In the genomic region with DNA sequence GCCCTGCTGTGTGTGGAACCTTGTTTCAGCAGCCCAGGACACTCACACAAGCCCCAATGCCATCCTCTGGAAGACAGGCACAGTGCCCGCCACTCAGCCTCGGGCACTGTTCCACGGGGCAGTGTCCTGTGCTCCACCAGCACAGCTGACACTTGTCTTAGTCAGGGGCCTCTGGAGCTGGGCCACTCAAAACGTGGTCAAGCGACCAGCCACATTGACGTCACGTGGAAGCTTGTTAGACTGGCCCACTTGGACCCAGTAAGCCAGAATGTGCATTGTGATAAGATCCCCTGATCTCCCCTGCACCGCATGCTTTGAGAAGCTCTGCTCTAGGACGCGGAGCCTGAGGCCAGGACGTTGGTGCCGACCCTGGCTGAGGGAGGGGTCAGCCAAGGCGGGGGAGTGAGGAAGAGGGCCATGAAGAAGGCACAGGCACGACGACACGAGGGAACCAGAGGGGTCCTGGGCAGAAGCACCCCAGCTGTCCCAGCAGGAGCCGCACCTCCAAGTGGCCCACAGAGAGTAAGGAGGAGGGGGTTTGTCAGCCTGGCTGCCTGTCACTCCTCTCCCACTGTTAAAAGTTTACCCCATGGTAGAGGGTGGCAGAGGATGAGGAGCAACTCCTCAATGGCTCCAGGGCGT, we compare ENCODE assay signal across 21 cellular contexts.
DNase-seq lines count a peak whose midpoint lies in the region; ATAC-seq and TF ChIP-seq lines count a peak whose summit lies in the region.
"Had no signal": no experiment of that assay in that cellular context is flagged by ENCODE, and none has a peak within 500 bp of the region (broad histone marks: within the 10 kb centered on the region; RNA-seq: fewer than 3 reads in every experiment).

No MANE protein-coding gene starts in this region.

- no peak overlapping the region for H3K27ac ChIP-seq in neuronal stem cell (replicated peaks; ENCODE audit: low read length)
- H3K27ac ChIP-seq: RWPE1, WERI-Rb-1 had no signal

- no peak overlapping the region for H2BK120ac ChIP-seq in neuronal stem cell (ENCODE audit: low read depth, low read length)

- H3K4me3 Mint-ChIP-seq in stimulated activated naive CD8-positive, alpha-beta T cell treated with anti-CD3 and anti-CD28 coated beads, Interleukin-15, amount 100 ng/mL, for 72 hours = peak overlapping the region in 1 of 2 donors; percentile 42
- H3K4me3 Mint-ChIP-seq in chondrocyte (ENCODE audit: unreplicated experiment) (no peak overlapping the region), glutamatergic neuron (ENCODE audit: unreplicated experiment) (no peak overlapping the region)
- H3K4me3 Mint-ChIP-seq: CD14-positive monocyte, naive B cell had no signal

- H3K27me3 Mint-ChIP-seq in stimulated activated naive CD8-positive, alpha-beta T cell treated with anti-CD3 and anti-CD28 coated beads, Interleukin-15, amount 100 ng/mL, for 72 hours = peaks cover 52% of the 10 kb centered on the region
- H3K27me3 Mint-ChIP-seq in chondrocyte (ENCODE audit: low read depth) (no peaks in the 10 kb centered on the region), glutamatergic neuron (ENCODE audit: unreplicated experiment) (no peaks in the 10 kb centered on the region)

- no peak overlapping the region for H2BK12ac ChIP-seq in neuronal stem cell (ENCODE audit: low read length)

- H2BK15ac ChIP-seq in neuronal stem cell (ENCODE audit: low read length) = peak overlapping the region; percentile 16

- H3K9ac ChIP-seq in neuronal stem cell (ENCODE audit: low read depth, low read length, poor library complexity) = peak overlapping the region; percentile 22
- H3K9ac ChIP-seq: SK-N-SH had no signal

- H3K18ac ChIP-seq in neuronal stem cell (ENCODE audit: low read length) = peak overlapping the region; percentile 69

- TF ChIP-seq CTCF in chondrocyte (IDR thresholded peaks at IDR 0.05) (no peak), glutamatergic neuron (IDR thresholded peaks at IDR 0.05; ENCODE audit: partially characterized antibody, unreplicated experiment) (no peak)

- H2AK5ac ChIP-seq in neuronal stem cell (ENCODE audit: low read depth, low read length) = peak overlapping the region; percentile 20

- H3K36me3 ChIP-seq in neuronal stem cell (replicated peaks in 1 of 2; ENCODE audit: control insufficient read depth in 2 of 2, insufficient read depth in 2 of 2, low read length in 2 of 2) = no peaks in the 10 kb centered on the region
- H3K36me3 ChIP-seq: WERI-Rb-1 had no signal

- no peak for DNase-seq in stimulated activated naive CD8-positive, alpha-beta T cell treated with anti-CD3 and anti-CD28 coated beads, Interleukin-15, amount 100 ng/mL, for 72 hours
- no peak for DNase-seq in stimulated activated naive CD8-positive, alpha-beta T cell treated with anti-CD3 and anti-CD28 coated beads, Interleukin-15, Interleukin-2, amounts not matched to agents 100 U/mL and 50 U/mL, for 24 hours
- DNase-seq in chondrocyte (ENCODE audit: low spot score) (peak; percentile 64), neuronal stem cell (ENCODE audit: low spot score) (no peak), glutamatergic neuron (no peak), dedifferentiated amniotic fluid mesenchymal stem cell (ENCODE audit: extremely low spot score) (no peak)
- DNase-seq: activated CD4-positive, alpha-beta T cell treated with anti-CD3 and anti-CD28 coated beads, Interleukin-2, amount 50 U/mL, for 4 hours; anterior cingulate cortex; caudate nucleus; mesendoderm; naive B cell; NCI-H2081; NCI-H226; NCI-H774; occipital lobe; SK-N-SH; WERI-Rb-1 had no signal

- no peak overlapping the region for H2BK5ac ChIP-seq in neuronal stem cell (ENCODE audit: low read length)

- H2AFZ ChIP-seq in neuronal stem cell (ENCODE audit: low read length) = no peak overlapping the region

- peaks cover 0 to 2% of the 10 kb centered on the region in 2 donors for H3K4me1 ChIP-seq in neuronal stem cell (ENCODE audit: control insufficient read depth in 2 of 2, insufficient read depth in 1 of 2, low read depth in 1 of 2, low read length in 2 of 2)

- H3K4me2 ChIP-seq in neuronal stem cell (ENCODE audit: insufficient read depth, low read length, poor library complexity, severe bottlenecking) = no peak overlapping the region
- H3K4me2 ChIP-seq: SK-N-SH had no signal

- WGBS in neuronal stem cell (ENCODE audit: extremely low coverage in 2 of 2, insufficient read length in 2 of 2, insufficient replicate concordance in 1 of 2), 2 donors = no CpG with 5 or more reads among the region's 18 CpGs

- peak overlapping the region; percentile 45 for H4K91ac ChIP-seq in neuronal stem cell (ENCODE audit: low read depth, low read length, poor library complexity)

- H3K14ac ChIP-seq in neuronal stem cell (ENCODE audit: low read length) = peak overlapping the region; percentile 91

- H3K23ac ChIP-seq in neuronal stem cell (ENCODE audit: low read depth, low read length, poor library complexity) = no peak overlapping the region

- peaks cover 21% of the 10 kb centered on the region for H3K4me1 Mint-ChIP-seq in stimulated activated naive CD8-positive, alpha-beta T cell treated with anti-CD3 and anti-CD28 coated beads, Interleukin-15, amount 100 ng/mL, for 72 hours
- peaks cover 13% of the 10 kb centered on the region for H3K4me1 Mint-ChIP-seq in chondrocyte (ENCODE audit: low read depth)
- H3K4me1 Mint-ChIP-seq in glutamatergic neuron (ENCODE audit: low read depth, unreplicated experiment) = no peaks in the 10 kb centered on the region
- H3K4me1 Mint-ChIP-seq: CD14-positive monocyte had no signal

- H3K9me3 ChIP-seq in neuronal stem cell (replicated peaks in 1 of 2; ENCODE audit: control insufficient read depth in 2 of 2, insufficient read depth in 1 of 2, low read depth in 1 of 2, low read length in 2 of 2) = no peaks in the 10 kb centered on the region

- H3K27me3 ChIP-seq in neuronal stem cell (ENCODE audit: control insufficient read depth in 3 of 3, insufficient read depth in 3 of 3, low read depth in 1 of 3, low read length in 3 of 3) = peaks cover 0 to 2% (median 0%) of the 10 kb centered on the region in 3 experiments

- H3K27ac Mint-ChIP-seq in stimulated activated naive CD8-positive, alpha-beta T cell treated with anti-CD3 and anti-CD28 coated beads, Interleukin-15, amount 100 ng/mL, for 72 hours = peak overlapping the region in 1 of 2 donors; percentile 42
- H3K27ac Mint-ChIP-seq in chondrocyte (ENCODE audit: unreplicated experiment) (no peak overlapping the region), glutamatergic neuron (ENCODE audit: unreplicated experiment) (no peak overlapping the region)
- H3K27ac Mint-ChIP-seq: naive B cell had no signal

- no peak overlapping the region for H4K8ac ChIP-seq in neuronal stem cell (ENCODE audit: low read depth, low read length)

- H3K4ac ChIP-seq in neuronal stem cell (ENCODE audit: low read length) = no peak overlapping the region

- ATAC-seq in stimulated activated naive CD8-positive, alpha-beta T cell treated with anti-CD3 and anti-CD28 coated beads, Interleukin-15, amount 100 ng/mL, for 72 hours = peak; percentile 9
- no peak for ATAC-seq in stimulated activated naive CD8-positive, alpha-beta T cell treated with anti-CD3 and anti-CD28 coated beads, Interleukin-15, Interleukin-2, amounts not matched to agents 100 U/mL and 50 U/mL, for 24 hours
- no peak for ATAC-seq in GM21423 (IDR thresholded peaks at IDR 0.05; ENCODE audit: unreplicated experiment)
- ATAC-seq: HCT116 had no signal

- peak overlapping the region in 1 of 2 donors; percentile 42 for H3K4me3 ChIP-seq in neuronal stem cell (ENCODE audit: low read length in 2 of 2)

- H3K9me3 Mint-ChIP-seq in stimulated activated naive CD8-positive, alpha-beta T cell treated with anti-CD3 and anti-CD28 coated beads, Interleukin-15, amount 100 ng/mL, for 72 hours = peaks cover 9 to 23% of the 10 kb centered on the region in 2 donors
- H3K9me3 Mint-ChIP-seq in chondrocyte (ENCODE audit: low read depth) = peaks cover 23% of the 10 kb centered on the region
- peaks cover 7% of the 10 kb centered on the region for H3K9me3 Mint-ChIP-seq in glutamatergic neuron (ENCODE audit: unreplicated experiment)

- H3K79me1 ChIP-seq in neuronal stem cell (ENCODE audit: low read depth, low read length) = no peaks in the 10 kb centered on the region

- H3K36me3 Mint-ChIP-seq in chondrocyte (ENCODE audit: low read depth) (peaks cover 13% of the 10 kb centered on the region), glutamatergic neuron (ENCODE audit: unreplicated experiment) (peaks cover 19% of the 10 kb centered on the region)
- H3K36me3 Mint-ChIP-seq: CD14-positive monocyte had no signal
